ENCODE assay signal across 21 cellular contexts in genomic region chr7:50729962-50730361, GRCh38. TPM values are rescaled to one million over a fixed set of nuclear protein-coding genes. Genes with fewer than 3 reads are reported as not detected.
DNase-seq lines count a peak whose midpoint lies in the region; ATAC-seq and TF ChIP-seq lines count a peak whose summit lies in the region.
"Had no signal": no experiment of that assay in that cellular context is flagged by ENCODE, and none has a peak within 500 bp of the region (broad histone marks: within the 10 kb centered on the region; RNA-seq: fewer than 3 reads in every experiment).

No MANE protein-coding gene starts in this region.

- H3K4me3 Mint-ChIP-seq in chondrocyte (ENCODE audit: unreplicated experiment) (no peak overlapping the region), natural killer cell (no peak overlapping the region)
- H3K4me3 Mint-ChIP-seq: activated CD4-positive, alpha-beta T cell treated with anti-CD3 and anti-CD28 coated beads, Interleukin-2, amount 10 ng/mL, durations not matched to agents 7 days and 5 days; nephron; stimulated activated effector memory CD8-positive, alpha-beta T cell treated with anti-CD3 and anti-CD28 coated beads, Interleukin-12 subunit alpha, Interleukin-12 subunit beta, amount 100 ng/mL, for 72 hours had no signal

- peaks cover 77% of the 10 kb centered on the region for H3K79me2 ChIP-seq in GM23248 (ENCODE audit: insufficient read depth)

- no peaks in the 10 kb centered on the region; the same call in none of the 2 replicates for H4K20me1 ChIP-seq in GM23248 (ENCODE audit: insufficient read depth)

- no peak overlapping the region for H2AFZ ChIP-seq in GM23248

- intact Hi-C loops in natural killer cell (cut with micrococcal nuclease), result no loop called here

- H3K27ac Mint-ChIP-seq in chondrocyte (ENCODE audit: unreplicated experiment) (peak overlapping the region; percentile 60), natural killer cell (no peak overlapping the region)
- H3K27ac Mint-ChIP-seq: activated CD4-positive, alpha-beta T cell treated with anti-CD3 and anti-CD28 coated beads, Interleukin-2, amount 10 ng/mL, durations not matched to agents 7 days and 5 days; nephron; stimulated activated effector memory CD8-positive, alpha-beta T cell treated with anti-CD3 and anti-CD28 coated beads, Interleukin-12 subunit alpha, Interleukin-12 subunit beta, amount 100 ng/mL, for 72 hours had no signal

- in situ Hi-C loops in GM23248 (cut with MboI), result no loop called here

- peaks cover 2% of the 10 kb centered on the region for H3K36me3 Mint-ChIP-seq in chondrocyte (ENCODE audit: low read depth)
- no peaks in the 10 kb centered on the region for H3K36me3 Mint-ChIP-seq in natural killer cell
- H3K36me3 Mint-ChIP-seq: stimulated activated effector memory CD8-positive, alpha-beta T cell treated with anti-CD3 and anti-CD28 coated beads, Interleukin-12 subunit alpha, Interleukin-12 subunit beta, amount 100 ng/mL, for 72 hours had no signal

- H3K9me3 ChIP-seq in GM23248 (ENCODE audit: low read depth) (no peaks in the 10 kb centered on the region), muscle layer of duodenum (ENCODE audit: control insufficient read depth in 1 of 2, low read length in 2 of 2) (no peaks in the 10 kb centered on the region)
- H3K9me3 ChIP-seq in effector memory CD4-positive, alpha-beta T cell (ENCODE audit: control insufficient read depth, low read length), result no peaks in the 10 kb centered on the region
- H3K9me3 ChIP-seq: heart right ventricle, prostate gland, tibial artery had no signal

- no peaks in the 10 kb centered on the region for H3K27me3 Mint-ChIP-seq in chondrocyte (ENCODE audit: low read depth)
- peaks cover 0 to 2% of the 10 kb centered on the region in 2 donors for H3K27me3 Mint-ChIP-seq in natural killer cell (ENCODE audit: low read depth in 2 of 2)
- H3K27me3 Mint-ChIP-seq: activated CD4-positive, alpha-beta T cell treated with anti-CD3 and anti-CD28 coated beads, Interleukin-2, amount 10 ng/mL, durations not matched to agents 7 days and 5 days had no signal

- H3K4me1 ChIP-seq in GM23248 (ENCODE audit: insufficient read depth) (peaks cover 46% of the 10 kb centered on the region), muscle layer of duodenum (ENCODE audit: control insufficient read depth in 1 of 2, insufficient read depth in 2 of 2, low read length in 2 of 2) (peaks cover 5 to 15% of the 10 kb centered on the region in 2 donors)
- no peaks in the 10 kb centered on the region for H3K4me1 ChIP-seq in effector memory CD4-positive, alpha-beta T cell (ENCODE audit: control insufficient read depth, insufficient read depth, low read length, poor library complexity, severe bottlenecking)
- H3K4me1 ChIP-seq: prostate gland had no signal

- peak overlapping the region; percentile 58 for H3K4me2 ChIP-seq in GM23248 (ENCODE audit: unreplicated experiment)

- H3K27ac ChIP-seq in GM23248 (peak overlapping the region; percentile 55), muscle layer of duodenum (ENCODE audit: low read length) (peak overlapping the region; percentile 20)
- H3K27ac ChIP-seq in effector memory CD4-positive, alpha-beta T cell (ENCODE audit: insufficient read depth, low read length, poor library complexity, severe bottlenecking), result no peak overlapping the region
- H3K27ac ChIP-seq: brain microvascular endothelial cell, prostate gland, RWPE1 had no signal

- H3K9me3 Mint-ChIP-seq in chondrocyte (ENCODE audit: low read depth), result no peaks in the 10 kb centered on the region
- no peaks in the 10 kb centered on the region for H3K9me3 Mint-ChIP-seq in natural killer cell
- H3K9me3 Mint-ChIP-seq: activated CD4-positive, alpha-beta T cell treated with anti-CD3 and anti-CD28 coated beads, Interleukin-2, amount 10 ng/mL, durations not matched to agents 7 days and 5 days; nephron; stimulated activated effector memory CD8-positive, alpha-beta T cell treated with anti-CD3 and anti-CD28 coated beads, Interleukin-12 subunit alpha, Interleukin-12 subunit beta, amount 100 ng/mL, for 72 hours had no signal

- H3K27me3 ChIP-seq in GM23248 (replicated peaks; ENCODE audit: insufficient read depth) (no peaks in the 10 kb centered on the region), muscle layer of duodenum (ENCODE audit: low read depth, low read length) (no peaks in the 10 kb centered on the region)
- no peaks in the 10 kb centered on the region for H3K27me3 ChIP-seq in effector memory CD4-positive, alpha-beta T cell (replicated peaks; ENCODE audit: control insufficient read depth, insufficient read depth, low read length, poor library complexity, severe bottlenecking)
- H3K27me3 ChIP-seq: brain microvascular endothelial cell, heart right ventricle, tibial artery had no signal

- H3K9me2 ChIP-seq in GM23248 (ENCODE audit: insufficient read depth), result no peaks in the 10 kb centered on the region

- peaks cover 79% of the 10 kb centered on the region for H3K4me1 Mint-ChIP-seq in chondrocyte (ENCODE audit: low read depth)
- no peaks in the 10 kb centered on the region for H3K4me1 Mint-ChIP-seq in natural killer cell
- H3K4me1 Mint-ChIP-seq: nephron; stimulated activated effector memory CD8-positive, alpha-beta T cell treated with anti-CD3 and anti-CD28 coated beads, Interleukin-12 subunit alpha, Interleukin-12 subunit beta, amount 100 ng/mL, for 72 hours had no signal

- peak overlapping the region; percentile 21 for H3K4me3 ChIP-seq in GM23248
- no peak overlapping the region for H3K4me3 ChIP-seq in muscle layer of duodenum (ENCODE audit: low read depth in 1 of 2, low read length in 2 of 2)
- no peak overlapping the region for H3K4me3 ChIP-seq in effector memory CD4-positive, alpha-beta T cell (ENCODE audit: insufficient read depth, low read depth, low read length, poor library complexity, severe bottlenecking)
- H3K4me3 ChIP-seq: heart right ventricle, prostate gland, tibial artery had no signal

- no peak for TF ChIP-seq CTCF in chondrocyte (IDR thresholded peaks at IDR 0.05)
- TF ChIP-seq CTCF in natural killer cell (IDR thresholded peaks at IDR 0.05), result no peak

- H3K36me3 ChIP-seq in GM23248 (ENCODE audit: low read depth) (no peaks in the 10 kb centered on the region), muscle layer of duodenum (ENCODE audit: control insufficient read depth in 1 of 2, insufficient read depth in 2 of 2, low read length in 2 of 2) (no peaks in the 10 kb centered on the region)
- H3K36me3 ChIP-seq in effector memory CD4-positive, alpha-beta T cell (ENCODE audit: control insufficient read depth, insufficient read depth, low read length), result no peaks in the 10 kb centered on the region
- H3K36me3 ChIP-seq: prostate gland, tibial artery had no signal

- peak; percentile 44 for DNase-seq in A172 (ENCODE audit: low spot score)
- peak; percentile 80 for DNase-seq in GM23248
- no peak for DNase-seq in chondrocyte (ENCODE audit: low spot score)
- DNase-seq in iPS-NIHi11 (ENCODE audit: low spot score), result no peak
- no peak for DNase-seq in natural killer cell
- DNase-seq in middle frontal gyrus (ENCODE audit: extremely low spot score, low spot score), result no peak
- DNase-seq in effector memory CD4-positive, alpha-beta T cell, result no peak
- DNase-seq: activated CD4-positive, alpha-beta T cell treated with anti-CD3 and anti-CD28 coated beads, Interleukin-2, amount 10 ng/mL, durations not matched to agents 7 days and 5 days; activated CD8-positive, alpha-beta memory T cell treated with anti-CD3 and anti-CD28 coated beads, Interleukin-2, amount 50 U/mL, for 4 hours; activated naive CD4-positive, alpha-beta T cell treated with Interleukin-2 at 50 U/mL for 16 hours; brain microvascular endothelial cell; erythroblast; heart right ventricle; NCI-H1694 treated with DMSO at 0.1 percent for 48 hours; NCI-H446 treated with DMSO at 0.1 percent for 48 hours; tibial artery had no signal

- H3K9ac ChIP-seq in GM23248, result no peak overlapping the region

- no peak for ATAC-seq in natural killer cell
- ATAC-seq: stimulated activated effector memory CD8-positive, alpha-beta T cell treated with anti-CD3 and anti-CD28 coated beads, Interleukin-12 subunit alpha, Interleukin-12 subunit beta, amount 100 ng/mL, for 72 hours had no signal

- WGBS in GM23248 (ENCODE audit: low coverage in 1 of 2, low lambda C conversion rate in 2 of 2, missing lambda C conversion rate in 2 of 2), 2 experiments, result 0 to 5% methylated on average over 5 of the region's 5 CpGs

- H3F3A ChIP-seq in GM23248 (ENCODE audit: insufficient read depth), result peaks cover 34% of the 10 kb centered on the region

RNA-seq across cellular contexts. Expression of gene GRB10, which starts 52.7 kb away (rescaled TPM):
- total RNA-seq in A172 (2014; rRNA removed; shearing (Covaris generic)), result 21.4 and 23.1 TPM in 2 replicates
- total RNA-seq in GM23248 (2014; rRNA removed; shearing (Covaris generic)), result 24.0 and 25.9 TPM in 2 replicates
- polyA plus RNA-seq in GM23248 (2016; fragmentation: Nextera tagmentation; extraction: Ambion mirVana), result 12.8 and 12.9 TPM in 2 replicates
- total RNA-seq in chondrocyte (31.4 to 73.7 TPM (median 69.9 TPM) in 3 replicates), natural killer cell (10 to 100 TPM in 1 of 3 donors, 1 to 10 TPM in 1, under 1 TPM in 1; 0.16 to 24.4 (median 1.4) TPM)

Comparison
In these comparisons a context has a peak if more than half of its experiments do, and no peak if none do; other contexts are left out.
1. DNase-seq: peak in A172 (single experiment) and GM23248 (single experiment); none in chondrocyte (single experiment), iPS-NIHi11 (single experiment), natural killer cell (single experiment), middle frontal gyrus (single experiment) and effector memory CD4-positive, alpha-beta T cell (0 of 3).